In the genomic region with DNA sequence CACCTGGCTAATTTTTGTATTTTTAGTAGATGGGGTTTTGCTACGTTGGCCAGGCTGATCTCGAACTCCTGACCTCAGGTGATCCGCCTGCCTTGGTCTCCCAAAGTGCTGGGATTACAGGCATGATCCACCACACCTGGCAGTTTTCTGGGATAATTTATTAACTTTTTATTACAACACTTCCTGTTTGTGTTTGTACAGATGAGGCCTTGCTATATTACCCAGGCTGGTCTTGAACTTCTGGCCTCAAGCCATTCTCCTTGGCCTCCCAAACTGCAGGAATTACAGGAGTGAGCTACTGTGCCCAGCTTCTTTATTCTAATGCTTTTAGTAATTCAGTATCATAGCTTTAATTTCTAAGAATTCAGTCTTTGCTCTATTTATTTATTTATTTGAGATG, we compare ENCODE assay signal across 1 cellular context.
TF ChIP-seq lines count a peak whose summit lies in the region.

No MANE protein-coding gene starts in this region.

TF ChIP-seq in HepG2, 621 proteins besides CTCF, POLR2A, EP300 and RAD21:
- TF ChIP-seq ZNF605 (CRISPR knock-in tag; IDR thresholded peaks at IDR 0.05) (no peak), SIX1 (CRISPR knock-in tag; IDR thresholded peaks at IDR 0.05; ENCODE audit: borderline replicate concordance) (no peak), FOXA1 (IDR thresholded peaks at IDR 0.05) (no peak), FOXA1 (CRISPR knock-in tag; IDR thresholded peaks at IDR 0.05) (no peak), DBP (CRISPR knock-in tag; IDR thresholded peaks at IDR 0.05; ENCODE audit: not compliant biosample characterization) (no peak), ZNF619 (CRISPR knock-in tag; IDR thresholded peaks at IDR 0.05) (no peak)
- TF ChIP-seq, protein P1, sequence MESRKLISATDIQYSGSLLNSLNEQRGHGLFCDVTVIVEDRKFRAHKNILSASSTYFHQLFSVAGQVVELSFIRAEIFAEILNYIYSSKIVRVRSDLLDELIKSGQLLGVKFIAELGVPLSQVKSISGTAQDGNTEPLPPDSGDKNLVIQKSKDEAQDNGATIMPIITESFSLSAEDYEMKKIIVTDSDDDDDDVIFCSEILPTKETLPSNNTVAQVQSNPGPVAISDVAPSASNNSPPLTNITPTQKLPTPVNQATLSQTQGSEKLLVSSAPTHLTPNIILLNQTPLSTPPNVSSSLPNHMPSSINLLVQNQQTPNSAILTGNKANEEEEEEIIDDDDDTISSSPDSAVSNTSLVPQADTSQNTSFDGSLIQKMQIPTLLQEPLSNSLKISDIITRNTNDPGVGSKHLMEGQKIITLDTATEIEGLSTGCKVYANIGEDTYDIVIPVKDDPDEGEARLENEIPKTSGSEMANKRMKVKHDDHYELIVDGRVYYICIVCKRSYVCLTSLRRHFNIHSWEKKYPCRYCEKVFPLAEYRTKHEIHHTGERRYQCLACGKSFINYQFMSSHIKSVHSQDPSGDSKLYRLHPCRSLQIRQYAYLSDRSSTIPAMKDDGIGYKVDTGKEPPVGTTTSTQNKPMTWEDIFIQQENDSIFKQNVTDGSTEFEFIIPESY (CRISPR knock-in tag; IDR thresholded peaks at IDR 0.05): 0 out of 2 replicates have a peak, but pooled peaks have one; percentile 30
